28 cellular contexts compared by ENCODE assay signal in genomic region chr15:82935382-82935781, GRCh38.
"Had no signal": no experiment of that assay in that cellular context is flagged by ENCODE, and none has a peak within 500 bp of the region (broad histone marks: within the 10 kb centered on the region; RNA-seq: fewer than 3 reads in every experiment).

No MANE protein-coding gene starts in this region.

- H3K4me2 ChIP-seq: SK-N-SH had no signal

- ATAC-seq: activated CD4-positive, CD25-positive, alpha-beta regulatory T cell treated with anti-CD3 and anti-CD28 coated beads, Interleukin-2, amount 50 U/mL, for 24 hours; activated CD8-positive, alpha-beta memory T cell treated with anti-CD3 and anti-CD28 coated beads, Interleukin-2, amount 10 ng/mL, durations not matched to agents 7 days and 5 days; activated naive CD4-positive, alpha-beta T cell treated with anti-CD3 and anti-CD28 coated beads, Interleukin-2, amount 50 U/mL, for 72 hours; activated naive CD8-positive, alpha-beta T cell treated with anti-CD3 and anti-CD28 coated beads, Interleukin-2, amount 50 U/mL, for 24 hours; Panc1; Right ventricle myocardium inferior had no signal

- H3K27ac ChIP-seq: ascending aorta, brain microvascular endothelial cell, cardiac muscle cell, SJCRH30 had no signal

- H3K27me3 ChIP-seq: ascending aorta, brain microvascular endothelial cell, cardiac muscle cell, MG63, SJCRH30 had no signal

- H3K9ac ChIP-seq: SK-N-SH had no signal

- H3K9me3 Mint-ChIP-seq: activated naive CD4-positive, alpha-beta T cell treated with anti-CD3 and anti-CD28 coated beads, Interleukin-2, amount 50 U/mL, for 72 hours; activated naive CD8-positive, alpha-beta T cell treated with anti-CD3 and anti-CD28 coated beads, Interleukin-2, amount 50 U/mL, for 24 hours; activated T-cell treated with anti-CD3 and anti-CD28 coated beads, Interleukin-2, amount 50 U/mL, for 24 hours had no signal

- H3K36me3 Mint-ChIP-seq: activated CD8-positive, alpha-beta memory T cell treated with anti-CD3 and anti-CD28 coated beads, Interleukin-2, amount 10 ng/mL, durations not matched to agents 7 days and 5 days; activated naive CD4-positive, alpha-beta T cell treated with anti-CD3 and anti-CD28 coated beads, Interleukin-2, amount 50 U/mL, for 72 hours had no signal

- H3K27ac Mint-ChIP-seq: activated CD8-positive, alpha-beta memory T cell treated with anti-CD3 and anti-CD28 coated beads, Interleukin-2, amount 10 ng/mL, durations not matched to agents 7 days and 5 days; activated naive CD8-positive, alpha-beta T cell treated with anti-CD3 and anti-CD28 coated beads, Interleukin-2, amount 50 U/mL, for 24 hours; activated T-cell treated with anti-CD3 and anti-CD28 coated beads, Interleukin-2, amount 50 U/mL, for 24 hours had no signal

- DNase-seq: activated CD4-positive, alpha-beta T cell treated with anti-CD3 and anti-CD28 coated beads for 4 hours; activated CD8-positive, alpha-beta memory T cell treated with anti-CD3 and anti-CD28 coated beads, Interleukin-2, amount 10 ng/mL, durations not matched to agents 7 days and 5 days; activated effector memory CD4-positive, alpha-beta T cell treated with anti-CD3 and anti-CD28 coated beads, Interleukin-2, amount 50 U/mL, for 16 hours; activated naive CD4-positive, alpha-beta T cell treated with Interleukin-2 at 50 U/mL for 16 hours; activated naive CD8-positive, alpha-beta T cell treated with anti-CD3 and anti-CD28 coated beads, Interleukin-2, amount 50 U/mL, for 24 hours; activated T-cell treated with anti-CD3 and anti-CD28 coated beads, Interleukin-2, amount 50 U/mL, for 24 hours; amniotic stem cell; brain microvascular endothelial cell; KG1; MG63; NCI-H1105; NCI-H1436; NCI-H1694 treated with DMSO at 0.1 percent for 48 hours; NCI-H2029 treated with DMSO at 0.1 percent for 48 hours; NCI-H510A treated with DMSO at 0.1 percent for 48 hours; NCI-H69; NK-92 treated with Interleukin-12 subunit alpha and Interleukin-12 subunit beta, amount 100 ng/mL, for 24 hours; OCI-M1; RPMI8226; SJCRH30; SK-N-SH; T-helper 1 cell had no signal

- H3K4me1 ChIP-seq: ascending aorta, SJCRH30 had no signal

- H3K4me3 Mint-ChIP-seq: activated CD8-positive, alpha-beta memory T cell treated with anti-CD3 and anti-CD28 coated beads, Interleukin-2, amount 10 ng/mL, durations not matched to agents 7 days and 5 days; activated naive CD8-positive, alpha-beta T cell treated with anti-CD3 and anti-CD28 coated beads, Interleukin-2, amount 50 U/mL, for 24 hours; activated T-cell treated with anti-CD3 and anti-CD28 coated beads, Interleukin-2, amount 50 U/mL, for 24 hours had no signal

- H3K4me3 ChIP-seq: ascending aorta, cardiac muscle cell, MG63, SJCRH30 had no signal

- H3K9me3 ChIP-seq: ascending aorta, MG63, SJCRH30, SK-N-SH had no signal

- H3K4me1 Mint-ChIP-seq: activated CD8-positive, alpha-beta memory T cell treated with anti-CD3 and anti-CD28 coated beads, Interleukin-2, amount 10 ng/mL, durations not matched to agents 7 days and 5 days had no signal

- H3K36me3 ChIP-seq: ascending aorta, brain microvascular endothelial cell, cardiac muscle cell, MG63, SJCRH30 had no signal
